In the genomic region with DNA sequence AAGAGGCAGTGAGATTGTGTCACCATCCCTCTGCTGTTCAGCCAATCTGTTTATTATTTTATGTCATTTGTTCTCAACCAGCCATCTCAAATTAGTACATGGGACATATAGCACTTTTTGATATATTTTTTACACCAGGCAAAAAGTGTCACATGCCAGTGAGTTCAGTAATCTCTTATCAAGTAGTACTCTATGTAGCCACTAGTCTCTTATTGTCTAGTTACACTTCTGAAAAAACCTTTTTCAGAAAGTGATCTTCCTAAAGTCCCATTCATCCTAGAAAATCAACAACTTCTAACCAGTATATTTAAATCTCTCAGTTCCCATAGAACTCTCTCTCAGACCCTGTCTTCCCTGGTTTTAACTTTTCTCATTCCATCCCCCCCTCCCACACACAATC, we compare ENCODE assay signal across 1 cellular context.
TF ChIP-seq lines count a peak whose summit lies in the region.

No MANE protein-coding gene starts in this region.

TF ChIP-seq in WTC11, 78 proteins besides CTCF, POLR2A, EP300 and RAD21 (continued from another document):
- TF ChIP-seq, protein P1, sequence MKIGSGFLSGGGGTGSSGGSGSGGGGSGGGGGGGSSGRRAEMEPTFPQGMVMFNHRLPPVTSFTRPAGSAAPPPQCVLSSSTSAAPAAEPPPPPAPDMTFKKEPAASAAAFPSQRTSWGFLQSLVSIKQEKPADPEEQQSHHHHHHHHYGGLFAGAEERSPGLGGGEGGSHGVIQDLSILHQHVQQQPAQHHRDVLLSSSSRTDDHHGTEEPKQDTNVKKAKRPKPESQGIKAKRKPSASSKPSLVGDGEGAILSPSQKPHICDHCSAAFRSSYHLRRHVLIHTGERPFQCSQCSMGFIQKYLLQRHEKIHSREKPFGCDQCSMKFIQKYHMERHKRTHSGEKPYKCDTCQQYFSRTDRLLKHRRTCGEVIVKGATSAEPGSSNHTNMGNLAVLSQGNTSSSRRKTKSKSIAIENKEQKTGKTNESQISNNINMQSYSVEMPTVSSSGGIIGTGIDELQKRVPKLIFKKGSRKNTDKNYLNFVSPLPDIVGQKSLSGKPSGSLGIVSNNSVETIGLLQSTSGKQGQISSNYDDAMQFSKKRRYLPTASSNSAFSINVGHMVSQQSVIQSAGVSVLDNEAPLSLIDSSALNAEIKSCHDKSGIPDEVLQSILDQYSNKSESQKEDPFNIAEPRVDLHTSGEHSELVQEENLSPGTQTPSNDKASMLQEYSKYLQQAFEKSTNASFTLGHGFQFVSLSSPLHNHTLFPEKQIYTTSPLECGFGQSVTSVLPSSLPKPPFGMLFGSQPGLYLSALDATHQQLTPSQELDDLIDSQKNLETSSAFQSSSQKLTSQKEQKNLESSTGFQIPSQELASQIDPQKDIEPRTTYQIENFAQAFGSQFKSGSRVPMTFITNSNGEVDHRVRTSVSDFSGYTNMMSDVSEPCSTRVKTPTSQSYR (CRISPR knock-in tag; IDR thresholded peaks at IDR 0.05) = no peak
- no peak for TF ChIP-seq ATF1 (CRISPR knock-in tag; IDR thresholded peaks at IDR 0.05)
- TF ChIP-seq ZNF263 (CRISPR knock-in tag; IDR thresholded peaks at IDR 0.05; ENCODE audit: low read depth) = no peak
- TF ChIP-seq, protein P2, sequence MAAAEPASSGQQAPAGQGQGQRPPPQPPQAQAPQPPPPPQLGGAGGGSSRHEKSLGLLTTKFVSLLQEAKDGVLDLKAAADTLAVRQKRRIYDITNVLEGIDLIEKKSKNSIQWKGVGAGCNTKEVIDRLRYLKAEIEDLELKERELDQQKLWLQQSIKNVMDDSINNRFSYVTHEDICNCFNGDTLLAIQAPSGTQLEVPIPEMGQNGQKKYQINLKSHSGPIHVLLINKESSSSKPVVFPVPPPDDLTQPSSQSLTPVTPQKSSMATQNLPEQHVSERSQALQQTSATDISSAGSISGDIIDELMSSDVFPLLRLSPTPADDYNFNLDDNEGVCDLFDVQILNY (CRISPR knock-in tag; IDR thresholded peaks at IDR 0.05) = no peak
- TF ChIP-seq JUN (CRISPR knock-in tag; IDR thresholded peaks at IDR 0.05) = no peak
- TF ChIP-seq TP53 (CRISPR knock-in tag; IDR thresholded peaks at IDR 0.05) = no peak
- TF ChIP-seq NR1H2 (CRISPR knock-in tag; IDR thresholded peaks at IDR 0.05) = no peak
TF ChIP-seq in WTC11: peak in this region for 0.
